Comparison of ENCODE assay signal across 28 cellular contexts in genomic region chr6:44102527-44102926, GRCh38. TPM values are rescaled to one million over a fixed set of nuclear protein-coding genes. Genes with fewer than 3 reads are reported as not detected.
DNase-seq lines count a peak whose midpoint lies in the region; ATAC-seq, FAIRE-seq and TF ChIP-seq lines count a peak whose summit lies in the region.
"Had no signal": no experiment of that assay in that cellular context is flagged by ENCODE, and none has a peak within 500 bp of the region (broad histone marks: within the 10 kb centered on the region; RNA-seq: fewer than 3 reads in every experiment).

No MANE protein-coding gene starts in this region.

- peak overlapping the region in 6 of 8 donors; percentile 15 to 81 (median 59) for H3K27ac Mint-ChIP-seq in CD8-positive, alpha-beta memory T cell
- peak overlapping the region; percentile 66 for H3K27ac Mint-ChIP-seq in nephron progenitor cell

- H3K4me2 ChIP-seq in K562 (ENCODE audit: insufficient read depth, low read length), result no peak overlapping the region
- H3K4me2 ChIP-seq: BLaER1 treated with 17β-estradiol and CSF1 and Interleukin-3, amounts not matched to agents 10 nM and 100 nM had no signal

- no peaks in the 10 kb centered on the region for H3K27me3 ChIP-seq in CD8-positive, alpha-beta memory T cell (ENCODE audit: insufficient read depth, low read length, poor library complexity, severe bottlenecking)
- H3K27me3 ChIP-seq in K562 (ENCODE audit: control insufficient read depth in 2 of 2, insufficient read depth in 2 of 2, low read length in 2 of 2), result no peaks in the 10 kb centered on the region
- H3K27me3 ChIP-seq: BLaER1 treated with 17β-estradiol and CSF1 and Interleukin-3, amounts not matched to agents 10 nM and 100 nM; brain microvascular endothelial cell; esophagus muscularis mucosa; gastroesophageal sphincter; uterus had no signal

- intact Hi-C loops in K562 (cut with micrococcal nuclease), result no loop called here

- ATAC-seq in K562 (peak; percentile 10; the same call in 1 of the 3 replicates), GM19463 (IDR thresholded peaks at IDR 0.05; ENCODE audit: unreplicated experiment) (no peak)
- ATAC-seq: gastroesophageal sphincter, natural killer cell, SK-N-SH treated with all-trans-retinoic acid at 6 μM for 48 hours had no signal

- H3K9ac ChIP-seq in K562 (ENCODE audit: insufficient read depth in 1 of 2, low read depth in 2 of 2, low read length in 2 of 2), result peak overlapping the region in 1 of 2 experiments; percentile 61; a peak in 2 of 4 replicates
- H3K9ac ChIP-seq: BLaER1 treated with 17β-estradiol and CSF1 and Interleukin-3, amounts not matched to agents 10 nM and 100 nM had no signal

- FAIRE-seq in K562 (lab: Jason Lieb, UNC), result no peak
- FAIRE-seq in urothelium cell line (lab: Jason Lieb, UNC), result no peak
- FAIRE-seq: D721Med, islet of Langerhans had no signal

- WGBS in K562 (ENCODE audit: insufficient coverage, low coverage, missing lambda C conversion rate), result 87% methylated on average over 2 of the region's 2 CpGs

- no peak for TF ChIP-seq EP300 in K562 (IDR thresholded peaks at IDR 0.05; ENCODE audit: low read length)

- peaks cover 0 to 49% (median 2%) of the 10 kb centered on the region in 3 donors for H3K36me3 Mint-ChIP-seq in CD8-positive, alpha-beta memory T cell
- H3K36me3 Mint-ChIP-seq in nephron progenitor cell (ENCODE audit: low read depth), result peaks cover 49% of the 10 kb centered on the region
- H3K36me3 Mint-ChIP-seq: natural killer cell had no signal

- peaks cover 0 to 1% of the 10 kb centered on the region in 2 donors for H3K27me3 Mint-ChIP-seq in CD8-positive, alpha-beta memory T cell
- peaks cover 4% of the 10 kb centered on the region for H3K27me3 Mint-ChIP-seq in nephron progenitor cell (ENCODE audit: low read depth, poor library complexity)

- TF ChIP-seq CTCF in HEK293 (tag by site-specific recombination; IDR thresholded peaks at IDR 0.05) (no peak), K562 (IDR thresholded peaks at IDR 0.05 in 2 of 3, conservative IDR thresholded peaks at IDR 0.05 in 1 of 3; ENCODE audit: insufficient read depth in 2 of 3, low read depth in 1 of 3, low read length in 3 of 3) (no peak), nephron progenitor cell (IDR thresholded peaks at IDR 0.05) (no peak)

- no TSS peak for BruUV-seq in K562 (replicated peaks; lab: Mats Ljungman, UMichigan)

- POLR2A ChIA-PET in CD8-positive, alpha-beta memory T cell (lab: Charles Lee), result interaction anchor here (1.0 kb wide), 1 partner anchor 10 kb away, joined by 3 read pairs; no protein-coding TSS in a partner anchor
- POLR2A ChIA-PET in HEK293 (lab: Yijun Ruan, JAX), result no interaction called here
- POLR2A ChIA-PET in K562 (lab: Yijun Ruan, JAX), result interaction anchor here (1.1 to 1.2 kb wide), 2 partner anchors 16 kb away, joined by 3 to 4 read pairs; no protein-coding TSS in a partner anchor

- no peak for DNase-seq in CD8-positive, alpha-beta memory T cell
- DNase-seq in K562 (ENCODE audit: extremely low read depth in 1 of 4, low spot score in 3 of 4) (no peak), nephron progenitor cell (no peak), SW480 (ENCODE audit: low spot score) (no peak), urothelium cell line (ENCODE audit: low spot score) (no peak)
- DNase-seq: activated CD4-positive, alpha-beta T cell treated with anti-CD3 and anti-CD28 coated beads, Interleukin-2, amount 50 U/mL, for 4 hours; activated CD8-positive, alpha-beta memory T cell treated with anti-CD3 and anti-CD28 coated beads, Interleukin-2, amount 50 U/mL, for 48 hours; activated effector memory CD4-positive, alpha-beta T cell treated with Interleukin-2 at 50 U/mL for 16 hours; brain microvascular endothelial cell; EL; hippocampal formation; left ventricle myocardium inferior; natural killer cell; NCI-H1092; NCI-H1930; NCI-H226; NCI-H774; retina; uterus had no signal

- peaks cover 16 to 33% (median 24%) of the 10 kb centered on the region in 3 donors for H3K4me1 Mint-ChIP-seq in CD8-positive, alpha-beta memory T cell
- H3K4me1 Mint-ChIP-seq in nephron progenitor cell, result peaks cover 6% of the 10 kb centered on the region

- no peaks in the 10 kb centered on the region for H3K9me3 Mint-ChIP-seq in CD8-positive, alpha-beta memory T cell
- no peaks in the 10 kb centered on the region for H3K9me3 Mint-ChIP-seq in nephron progenitor cell
- H3K9me3 Mint-ChIP-seq: natural killer cell had no signal

- H3K4me3 Mint-ChIP-seq in CD8-positive, alpha-beta memory T cell, result no peak overlapping the region
- H3K4me3 Mint-ChIP-seq in nephron progenitor cell, result no peak overlapping the region
- H3K4me3 Mint-ChIP-seq: natural killer cell had no signal

- H3K27ac ChIP-seq in CD8-positive, alpha-beta memory T cell (ENCODE audit: low read depth, low read length), result no peak overlapping the region
- H3K27ac ChIP-seq in HEK293 (ENCODE audit: extremely low read depth, low read depth, low read length) (no peak overlapping the region), K562 (ENCODE audit: extremely low read depth, low read depth, low read length) (no peak overlapping the region)
- H3K27ac ChIP-seq: BLaER1 treated with 17β-estradiol and CSF1 and Interleukin-3, amounts not matched to agents 10 nM and 100 nM; brain microvascular endothelial cell; esophagus muscularis mucosa; gastroesophageal sphincter; left ventricle myocardium inferior; uterus had no signal

- H3K9me1 ChIP-seq in K562 (ENCODE audit: control insufficient read depth, insufficient read depth, low read length), result no peaks in the 10 kb centered on the region

- H3K4me1 ChIP-seq in CD8-positive, alpha-beta memory T cell (ENCODE audit: insufficient read depth, low read length), result no peaks in the 10 kb centered on the region
- H3K4me1 ChIP-seq in HEK293 (ENCODE audit: control insufficient read depth, insufficient read depth, low read length) (0 out of 2 replicates have a peak, but pooled peaks cover 4% of the 10 kb centered on the region), K562 (replicated peaks in 1 of 2; ENCODE audit: control insufficient read depth in 2 of 2, insufficient read depth in 2 of 2, low read length in 2 of 2) (peaks cover 0 to 3% of the 10 kb centered on the region in 2 experiments; a peak in 2 of 5 replicates)
- H3K4me1 ChIP-seq: uterus had no signal

- H3K9me3 ChIP-seq in CD8-positive, alpha-beta memory T cell (ENCODE audit: low read length), result no peaks in the 10 kb centered on the region
- no peaks in the 10 kb centered on the region for H3K9me3 ChIP-seq in HEK293 (ENCODE audit: control insufficient read depth, insufficient read depth, low read depth, low read length)
- H3K9me3 ChIP-seq in K562 (replicated peaks; ENCODE audit: control insufficient read depth, insufficient read depth, low read depth, low read length), result no peaks in the 10 kb centered on the region
- H3K9me3 ChIP-seq: BLaER1 treated with 17β-estradiol and CSF1 and Interleukin-3, amounts not matched to agents 10 nM and 100 nM; esophagus muscularis mucosa; gastroesophageal sphincter; left ventricle myocardium inferior; uterus had no signal

- peaks cover 8% of the 10 kb centered on the region for H4K20me1 ChIP-seq in K562 (replicated peaks; ENCODE audit: control insufficient read depth, insufficient read depth, low read length)

- in situ Hi-C loops in K562 (cut with MboI), result loop anchor here (5.0 kb wide), 1 partner anchor 50 kb away; no protein-coding TSS in a partner anchor

- peaks cover 25% of the 10 kb centered on the region for H3K36me3 ChIP-seq in CD8-positive, alpha-beta memory T cell (ENCODE audit: insufficient read depth, low read length)
- peaks cover 20 to 70% of the 10 kb centered on the region in 2 experiments; a peak in 2 of 3 replicates for H3K36me3 ChIP-seq in HEK293 (ENCODE audit: control insufficient read depth in 2 of 2, insufficient read depth in 1 of 2, low read length in 2 of 2)
- H3K36me3 ChIP-seq in K562 (ENCODE audit: control insufficient read depth, insufficient read depth, low read length), result peaks cover 88% of the 10 kb centered on the region
- H3K36me3 ChIP-seq: left ventricle myocardium inferior, uterus had no signal

- peaks cover 14% of the 10 kb centered on the region; the same call in 2 of the 3 replicates for H3K79me2 ChIP-seq in K562 (ENCODE audit: control insufficient read depth, insufficient read depth, low read length)

- H3K4me3 ChIP-seq in CD8-positive, alpha-beta memory T cell (ENCODE audit: low read length), result no peak overlapping the region
- H3K4me3 ChIP-seq in HEK293 (ENCODE audit: low read depth, low read length), result no peak overlapping the region
- no peak overlapping the region for H3K4me3 ChIP-seq in K562
- H3K4me3 ChIP-seq: BLaER1 treated with 17β-estradiol and CSF1 and Interleukin-3, amounts not matched to agents 10 nM and 100 nM; esophagus muscularis mucosa; gastroesophageal sphincter; left ventricle myocardium inferior; uterus had no signal

- TF ChIP-seq POLR2A in K562 (conservative IDR thresholded peaks at IDR 0.05), result no peak

- CTCF ChIA-PET in CD8-positive, alpha-beta memory T cell (lab: Charles Lee), result interaction anchor here (1.3 to 2.1 kb wide), 3 partner anchors 20 to 333 kb away, joined by 3 to 5 read pairs (median 4); partner anchors contain the start of gene VEGFA
- CTCF ChIA-PET in HEK293 (lab: Yijun Ruan, JAX), result interaction anchor here (0.7 to 1.8 kb wide), 5 partner anchors 10 to 132 kb away, joined by 3 to 8 read pairs (median 4); no protein-coding TSS in a partner anchor
- CTCF ChIA-PET in K562 (lab: Yijun Ruan, JAX; ENCODE audit: low intra/inter-chr PET ratio), result no interaction called here

- TF ChIP-seq RAD21 in K562 (CRISPR knock-in tag; conservative IDR thresholded peaks at IDR 0.05 in 1 of 2, IDR thresholded peaks at IDR 0.05 in 1 of 2), result no peak

- H2AFZ ChIP-seq in K562 (ENCODE audit: low read depth, low read length), result no peak overlapping the region

RNA-seq across cellular contexts. Expression of gene MRPL14, which starts 24.7 kb away (rescaled TPM):
- 10 to 100 TPM; 48.5 to 48.7 TPM for total RNA-seq in CD8-positive, alpha-beta memory T cell
- 108 TPM for polyA plus RNA-seq in CD8-positive, alpha-beta memory T cell
- 39.2 and 66.5 TPM in 2 replicates for total RNA-seq in K562 (2011; cell fraction: chromatin; rRNA removed; ENCODE audit: low replicate concordance)
- 54.2 and 60.8 TPM in 2 replicates for total RNA-seq in K562 (2011; cell fraction: nucleolus; rRNA removed)
- total RNA-seq in K562 (2011; cell fraction: nucleoplasm; rRNA removed), result 55.7 and 67.6 TPM in 2 replicates
- total RNA-seq in K562 (2014; rRNA removed) (166 and 199 TPM in 2 replicates), K562 (2014; rRNA removed; fragmentation: Illumina TruSeq; extraction: Trizol) (97.5 and 126 TPM in 2 replicates), K562 (2015; rRNA removed; fragmentation: Illumina TruSeq; extraction: Trizol) (130 and 136 TPM in 2 replicates), K562 (2021) (143 and 149 TPM in 2 replicates)
- polyA plus RNA-seq in K562 (2011; rRNA removed) (145 and 165 TPM in 2 replicates), K562 (2014; fragmentation: Illumina TruSeq; extraction: Trizol) (134 and 163 TPM in 2 replicates), K562 (2014; fragmentation: Nextera tagmentation; extraction: Ambion mirVana) (100 to 1,000 TPM; 414 to 424 TPM), K562 (2014; rRNA removed) (195 and 240 TPM in 2 replicates)
- 149 and 217 TPM in 2 replicates for polyA plus RNA-seq in K562 (2011; cell fraction: cytosol; rRNA removed)
- polyA plus RNA-seq in K562 (2011; cell fraction: nucleus; rRNA removed), result 68.7 and 82.6 TPM in 2 replicates
- polyA plus RNA-seq in K562 (2012), result 102 and 171 TPM in 2 replicates
- polyA minus RNA-seq in K562 (2011; rRNA and poly(A)+ RNA removed), result 39.8 and 41.8 TPM in 2 replicates
- polyA minus RNA-seq in K562 (2011; cell fraction: cytosol; rRNA and poly(A)+ RNA removed), result 38.6 and 39.1 TPM in 2 replicates
- 15.3 and 25.4 TPM in 2 replicates for polyA minus RNA-seq in K562 (2011; cell fraction: nucleus; rRNA and poly(A)+ RNA removed)

RNA-seq across cellular contexts. Expression of gene TMEM63B, which starts 24.8 kb away (rescaled TPM):
- total RNA-seq in CD8-positive, alpha-beta memory T cell, result 10 to 100 TPM; 18.4 to 20.3 TPM
- 1.9 TPM for polyA plus RNA-seq in CD8-positive, alpha-beta memory T cell
- total RNA-seq in K562 (2011; cell fraction: chromatin; rRNA removed; ENCODE audit: low replicate concordance), result 125 and 274 TPM in 2 replicates
- total RNA-seq in K562 (2011; cell fraction: nucleolus; rRNA removed), result 162 and 166 TPM in 2 replicates
- 160 TPM in 2 replicates for total RNA-seq in K562 (2011; cell fraction: nucleoplasm; rRNA removed)
- 12.6 and 22.5 TPM in 2 replicates for total RNA-seq in K562 (2014; rRNA removed)
- 10.8 and 14.4 TPM in 2 replicates for total RNA-seq in K562 (2014; rRNA removed; fragmentation: Illumina TruSeq; extraction: Trizol)
- 14.0 and 14.3 TPM in 2 replicates for total RNA-seq in K562 (2015; rRNA removed; fragmentation: Illumina TruSeq; extraction: Trizol)
- total RNA-seq in K562 (2021), result 39.2 and 39.4 TPM in 2 replicates
- polyA plus RNA-seq in K562 (2011; rRNA removed), result 37.0 and 59.6 TPM in 2 replicates
- 69.9 and 86.4 TPM in 2 replicates for polyA plus RNA-seq in K562 (2011; cell fraction: cytosol; rRNA removed)
- polyA plus RNA-seq in K562 (2011; cell fraction: nucleus; rRNA removed), result 128 and 148 TPM in 2 replicates
- polyA plus RNA-seq in K562 (2012), result 27.9 and 28.7 TPM in 2 replicates
- polyA plus RNA-seq in K562 (2014; fragmentation: Illumina TruSeq; extraction: Trizol), result 32.5 and 35.7 TPM in 2 replicates
- under 1 TPM; 0.14 to 0.17 TPM for polyA plus RNA-seq in K562 (2014; fragmentation: Nextera tagmentation; extraction: Ambion mirVana)
- 26.8 and 31.0 TPM in 2 replicates for polyA plus RNA-seq in K562 (2014; rRNA removed)
- polyA minus RNA-seq in K562 (2011; rRNA and poly(A)+ RNA removed), result 52.7 and 68.9 TPM in 2 replicates
- polyA minus RNA-seq in K562 (2011; cell fraction: cytosol; rRNA and poly(A)+ RNA removed), result 35.2 and 46.9 TPM in 2 replicates
- 25.6 and 33.4 TPM in 2 replicates for polyA minus RNA-seq in K562 (2011; cell fraction: nucleus; rRNA and poly(A)+ RNA removed)

RNA-seq across cellular contexts. Expression of gene CAPN11, which starts 56.1 kb away (rescaled TPM):
- total RNA-seq in CD8-positive, alpha-beta memory T cell, result not detected
- polyA plus RNA-seq in CD8-positive, alpha-beta memory T cell, result not detected
- total RNA-seq in K562 (2011; cell fraction: chromatin; rRNA removed; ENCODE audit: low replicate concordance), result 2.2 and 4.6 TPM in 2 replicates
- total RNA-seq in K562 (2011; cell fraction: nucleolus; rRNA removed), result 1.8 and 2.5 TPM in 2 replicates
- 1.6 and 1.9 TPM in 2 replicates for total RNA-seq in K562 (2011; cell fraction: nucleoplasm; rRNA removed)
- total RNA-seq in K562 (2014; rRNA removed) (0.20 and 0.41 TPM in 2 replicates), K562 (2014; rRNA removed; fragmentation: Illumina TruSeq; extraction: Trizol) (0.13 and 0.18 TPM in 2 replicates), K562 (2015; rRNA removed; fragmentation: Illumina TruSeq; extraction: Trizol) (0.07 and 0.11 TPM in 2 replicates), K562 (2021) (0.07 and 0.18 TPM in 2 replicates)
- polyA plus RNA-seq in K562 (2011; rRNA removed) (0.30 and 0.46 TPM in 2 replicates), K562 (2014; fragmentation: Illumina TruSeq; extraction: Trizol) (0.15 and 0.19 TPM in 2 replicates), K562 (2014; fragmentation: Nextera tagmentation; extraction: Ambion mirVana) (under 1 TPM in 1 of 2 experiments, not detected in 1; 0.03 TPM), K562 (2014; rRNA removed) (0.04 and 0.61 TPM in 2 replicates)
- polyA plus RNA-seq in K562 (2011; cell fraction: cytosol; rRNA removed), result 0.15 and 0.57 TPM in 2 replicates
- 3.4 and 5.7 TPM in 2 replicates for polyA plus RNA-seq in K562 (2011; cell fraction: nucleus; rRNA removed)
- polyA plus RNA-seq in K562 (2012), result 0.35 and 1.5 TPM in 2 replicates
- polyA minus RNA-seq in K562 (2011; rRNA and poly(A)+ RNA removed), result 0.24 and 0.25 TPM in 2 replicates
- polyA minus RNA-seq in K562 (2011; cell fraction: cytosol; rRNA and poly(A)+ RNA removed), result 0.48 TPM in 1 of 2 replicates, not detected in the other
- polyA minus RNA-seq in K562 (2011; cell fraction: nucleus; rRNA and poly(A)+ RNA removed), result 0.67 and 0.81 TPM in 2 replicates
- total RNA-seq: natural killer cell, osteocyte had no signal
